8 cellular contexts compared by ENCODE assay signal in genomic region chr9:76818271-76818670, GRCh38. TPM values are rescaled to one million over a fixed set of nuclear protein-coding genes. Genes with fewer than 3 reads are reported as not detected.
DNase-seq lines count a peak whose midpoint lies in the region; ATAC-seq and TF ChIP-seq lines count a peak whose summit lies in the region.

No MANE protein-coding gene starts in this region.

- TF ChIP-seq CTCF in PC-9 (conservative IDR thresholded peaks at IDR 0.05) (no peak), fibroblast of pulmonary artery (IDR thresholded peaks at IDR 0.05; ENCODE audit: low read length, missing control alignments) (no peak)

- no peak overlapping the region for H3K27ac ChIP-seq in PC-9

- H3K27me3 ChIP-seq in PC-9 (ENCODE audit: insufficient read depth, low read depth), result peaks cover 33% of the 10 kb centered on the region

- DNase-seq in C1 segment of cervical spinal cord (lab: John Stamatoyannopoulos, UW), result peak in 12 of 14 donors; percentile 6 to 86 (median 44)
- DNase-seq in PC-9, result peak; percentile 65
- peak; percentile 97 for DNase-seq in fibroblast of pulmonary artery (ENCODE audit: low read depth)
- peak; percentile 68 for DNase-seq in occipital lobe (lab: John Stamatoyannopoulos, UW)
- no peak for DNase-seq in central memory CD4-positive, alpha-beta T cell
- no peak for DNase-seq in NCI-H2227 treated with DMSO at 0.1 percent for 48 hours (lab: John Stamatoyannopoulos, UW)

- H4K20me1 ChIP-seq in PC-9 (ENCODE audit: insufficient read depth), result no peaks in the 10 kb centered on the region

- ATAC-seq in GM21367 (IDR thresholded peaks at IDR 0.05; ENCODE audit: unreplicated experiment) (no peak), GM18505 (IDR thresholded peaks at IDR 0.05; ENCODE audit: unreplicated experiment) (no peak)

- H3K36me3 ChIP-seq in PC-9 (ENCODE audit: low read depth), result no peaks in the 10 kb centered on the region

- no peak overlapping the region for H3K4me2 ChIP-seq in PC-9

- intact Hi-C loops in PC-9 (cut with micrococcal nuclease; ENCODE audit: unreplicated experiment), result no loop called here

- H3K4me1 ChIP-seq in PC-9 (replicated peaks; ENCODE audit: insufficient read depth), result peaks cover 9% of the 10 kb centered on the region; the same call in 1 of the 2 replicates

- H3K9me2 ChIP-seq in PC-9 (ENCODE audit: insufficient read depth), result no peaks in the 10 kb centered on the region

- CTCF ChIA-PET in PC-9 (lab: Charles Lee), result no interaction called here

- POLR2A ChIA-PET in PC-9 (lab: Charles Lee; ENCODE audit: unreplicated experiment), result no interaction called here

- no peaks in the 10 kb centered on the region for H3K79me2 ChIP-seq in PC-9 (ENCODE audit: low read depth)

- no TSS peak for BruUV-seq in PC-9 (replicated peaks; lab: Mats Ljungman, UMichigan)

- H3F3A ChIP-seq in PC-9 (ENCODE audit: insufficient read depth, low read depth), result no peaks in the 10 kb centered on the region

- H2AFZ ChIP-seq in PC-9, result no peak overlapping the region; the same call in 1 of the 2 replicates

- no peaks in the 10 kb centered on the region for H3K9me3 ChIP-seq in PC-9 (ENCODE audit: insufficient read depth, low read depth)

- TF ChIP-seq POLR2A in GM18505 (IDR thresholded peaks at IDR 0.05; ENCODE audit: borderline replicate concordance, extremely low read depth, insufficient read depth, insufficient read length), result no peak

- H3K4me3 ChIP-seq in PC-9 (no peak overlapping the region), fibroblast of pulmonary artery (replicated peaks; ENCODE audit: low read depth, low read length) (no peak overlapping the region)

RNA-seq across cellular contexts. Expression of gene PCA3, which starts 54.0 kb away (rescaled TPM):
- total RNA-seq in PC-9 (2021), result not detected in 2 replicates
- 0.16 TPM for total RNA-seq in occipital lobe

Comparison
In these comparisons a context has a peak if more than half of its experiments do, and no peak if none do; other contexts are left out.
1. DNase-seq: peak in C1 segment of cervical spinal cord (12 of 14), PC-9 (2 of 2), fibroblast of pulmonary artery (single experiment) and occipital lobe (single experiment); none in central memory CD4-positive, alpha-beta T cell (single experiment) and NCI-H2227 treated with DMSO at 0.1 percent for 48 hours (single experiment).